In the genomic region with DNA sequence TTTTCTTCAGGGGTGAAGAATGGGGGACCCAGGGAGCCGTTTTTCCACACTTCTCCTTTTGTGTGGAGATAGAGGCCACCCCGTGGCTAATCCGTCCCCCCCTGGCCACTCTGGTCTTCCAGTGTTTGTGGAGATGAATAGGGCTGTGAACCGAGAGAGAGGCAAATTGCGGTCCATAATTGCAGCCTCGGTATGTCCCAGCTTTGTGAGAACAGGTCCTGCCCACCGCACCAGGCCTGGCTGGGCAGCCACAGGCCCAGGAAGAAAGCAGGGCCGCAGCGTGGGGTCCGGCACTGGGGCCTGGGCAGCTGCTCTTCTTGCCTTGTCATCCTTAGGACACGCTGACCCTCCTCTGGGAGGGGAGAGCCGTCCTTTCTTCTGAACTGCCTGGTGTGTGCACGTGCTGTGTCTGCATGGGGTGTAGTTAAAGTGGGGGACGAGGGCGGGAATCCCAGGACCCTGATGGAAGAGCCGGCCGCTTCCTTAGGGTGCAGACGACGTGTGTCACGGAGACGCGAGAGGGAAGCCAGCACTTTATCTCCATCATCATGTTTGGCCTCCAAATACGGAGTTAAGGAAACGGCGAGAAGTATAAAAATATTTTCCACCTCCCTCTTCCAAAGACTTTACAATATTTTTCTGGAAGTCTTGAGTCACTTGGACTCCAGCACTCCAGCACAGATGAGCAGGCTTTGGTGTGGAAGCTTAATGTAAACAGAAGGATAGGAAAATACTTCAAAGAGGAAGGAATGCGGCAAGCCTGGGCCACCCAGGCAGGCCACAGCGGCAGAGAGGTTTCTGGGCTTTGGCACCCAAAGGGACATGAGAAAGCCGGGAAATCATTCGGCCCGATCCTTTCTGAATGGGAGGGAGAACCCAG, we compare ENCODE assay signal across 21 cellular contexts.
DNase-seq lines count a peak whose midpoint lies in the region; ATAC-seq and TF ChIP-seq lines count a peak whose summit lies in the region.
"Had no signal": no experiment of that assay in that cellular context is flagged by ENCODE, and none has a peak within 500 bp of the region (broad histone marks: within the 10 kb centered on the region; RNA-seq: fewer than 3 reads in every experiment).

No MANE protein-coding gene starts in this region.

- intact Hi-C loops in mammary epithelial cell (cut with micrococcal nuclease), result no loop called here

- dilution Hi-C loops in mammary epithelial cell (cut with HindIII; ENCODE audit: low sequenced_read_pairs), result no loop called here

- in situ Hi-C loops in astrocyte of the cerebellum (cut with HindIII; ENCODE audit: low sequenced_read_pairs) (no loop called here), mammary epithelial cell (cut with MboI; ENCODE audit: low sequenced_read_pairs in 2 of 2) (no loop called here)

- no peaks in the 10 kb centered on the region for H4K20me1 ChIP-seq in mammary epithelial cell (ENCODE audit: insufficient read depth, low read length)

- 85% methylated on average over 21 of the region's 30 CpGs for WGBS in mammary epithelial cell (ENCODE audit: low coverage, missing lambda C conversion rate)

- H3K4me2 ChIP-seq in mammary epithelial cell (ENCODE audit: insufficient read depth, low read depth, low read length), result no peak overlapping the region

- no peak for ATAC-seq in GM18867 (IDR thresholded peaks at IDR 0.05; ENCODE audit: unreplicated experiment)
- ATAC-seq: HCT116; naive thymus-derived CD4-positive, alpha-beta T cell had no signal

- H3K27ac ChIP-seq in layer of hippocampus (ENCODE audit: low read depth, low read length), result peak overlapping the region; percentile 58
- no peak overlapping the region for H3K27ac ChIP-seq in mammary epithelial cell (ENCODE audit: insufficient read depth, low read depth, low read length)
- H3K27ac ChIP-seq: 22Rv1, esophagus squamous epithelium, HL-60 had no signal

- no TSS peak for BruUV-seq in mammary epithelial cell (replicated peaks; lab: Mats Ljungman, UMichigan)

- CTCF ChIA-PET in mammary epithelial cell (lab: Charles Lee; ENCODE audit: low non-redundant PET), result no interaction called here

- no peak for TF ChIP-seq CTCF in astrocyte of the cerebellum (IDR thresholded peaks at IDR 0.05; ENCODE audit: low read depth, low read length, missing control alignments)
- TF ChIP-seq CTCF in mammary epithelial cell (conservative IDR thresholded peaks at IDR 0.05 in 1 of 2, IDR thresholded peaks at IDR 0.05 in 1 of 2; ENCODE audit: extremely low read depth in 1 of 2, insufficient read depth in 1 of 2, low read depth in 1 of 2, low read length in 2 of 2), result no peak

- H3K4me1 ChIP-seq in mammary epithelial cell (ENCODE audit: insufficient read depth, low read length), result no peaks in the 10 kb centered on the region

- DNase-seq in NCI-H2171 treated with DMSO at 0.1 percent for 48 hours (lab: John Stamatoyannopoulos, UW), result peak; percentile 15
- no peak for DNase-seq in NCI-H2171 (lab: John Stamatoyannopoulos, UW)
- peak; percentile 15 for DNase-seq in astrocyte of the cerebellum (ENCODE audit: low read depth)
- DNase-seq in stromal cell of bone marrow (ENCODE audit: low read depth), result peak; percentile 31
- DNase-seq in activated gamma-delta T cell treated with Interleukin-2 at 50 U/mL for 16 hours, result no peak
- no peak for DNase-seq in mammary epithelial cell
- DNase-seq: activated CD4-positive, alpha-beta T cell treated with anti-CD3 and anti-CD28 coated beads for 1 hour; central memory CD4-positive, alpha-beta T cell; effector CD4-positive, alpha-beta T cell; esophagus squamous epithelium; naive thymus-derived CD4-positive, alpha-beta T cell; NCI-H1694 treated with DMSO at 0.1 percent for 48 hours; NCI-H345; stimulated activated CD4-positive, alpha-beta T cell treated with anti-CD3 and anti-CD28 coated beads, Interleukin-2, amount 100 ng/mL, for 24 hours; stimulated activated naive CD4-positive, alpha-beta T cell treated with Interleukin-2 at 50 U/mL for 16 hours had no signal

- no peaks in the 10 kb centered on the region for H3K79me2 ChIP-seq in mammary epithelial cell (ENCODE audit: insufficient read depth, low read length)

- H3K27me3 ChIP-seq in layer of hippocampus (ENCODE audit: control insufficient read depth, insufficient read depth, low read length) (no peaks in the 10 kb centered on the region), mammary epithelial cell (ENCODE audit: insufficient read depth, low read length) (peaks cover 4% of the 10 kb centered on the region)

- no peak overlapping the region for H3K9ac ChIP-seq in mammary epithelial cell (ENCODE audit: insufficient read depth, low read length)

- H2AFZ ChIP-seq in mammary epithelial cell (ENCODE audit: low read depth, low read length), result no peak overlapping the region

- no peak overlapping the region for H3K4me3 ChIP-seq in astrocyte of the cerebellum (ENCODE audit: low read depth, low read length)
- H3K4me3 ChIP-seq in mammary epithelial cell (replicated peaks in 1 of 3; ENCODE audit: insufficient read depth in 1 of 3, low read depth in 2 of 3, low read length in 3 of 3), result no peak overlapping the region
- H3K4me3 ChIP-seq: esophagus squamous epithelium, lung had no signal

- no peaks in the 10 kb centered on the region for H3K36me3 ChIP-seq in mammary epithelial cell (ENCODE audit: insufficient read depth, low read length)
- H3K36me3 ChIP-seq: esophagus squamous epithelium had no signal

- H3K9me3 ChIP-seq in mammary epithelial cell (replicated peaks; ENCODE audit: insufficient read depth, low read length), result peaks cover 34% of the 10 kb centered on the region
- H3K9me3 ChIP-seq: esophagus squamous epithelium had no signal

Comparison
In these comparisons a context has a peak if more than half of its experiments do, and no peak if none do; other contexts are left out.
1. DNase-seq: peak in NCI-H2171 treated with DMSO at 0.1 percent for 48 hours (single experiment), astrocyte of the cerebellum (single experiment) and stromal cell of bone marrow (single experiment); none in NCI-H2171 (single experiment), activated gamma-delta T cell treated with Interleukin-2 at 50 U/mL for 16 hours (single experiment) and mammary epithelial cell (single experiment).